Comparison of ENCODE assay signal across 6 cellular contexts in genomic region chr11:45300715-45301114, GRCh38.
"Had no signal": no experiment of that assay in that cellular context is flagged by ENCODE, and none has a peak within 500 bp of the region (broad histone marks: within the 10 kb centered on the region; RNA-seq: fewer than 3 reads in every experiment).

No MANE protein-coding gene starts in this region.

- H3K4me3 ChIP-seq: GM23338 had no signal

- H3K27ac ChIP-seq: HL-60 had no signal

- H3K27ac Mint-ChIP-seq: GM23338, H9 had no signal

- H3K36me3 Mint-ChIP-seq: IgD-negative memory B cell had no signal

- DNase-seq: H9, HCEC 1CT had no signal

- ATAC-seq: GM23338, HepG2 had no signal

- H3K9me3 Mint-ChIP-seq: GM23338, H9, IgD-negative memory B cell had no signal

- H3K4me3 Mint-ChIP-seq: GM23338, H9, IgD-negative memory B cell had no signal
